ENCODE assay signal across 21 cellular contexts in genomic region chr2:8102470-8102869, GRCh38.
"Had no signal": no experiment of that assay in that cellular context is flagged by ENCODE, and none has a peak within 500 bp of the region (broad histone marks: within the 10 kb centered on the region; RNA-seq: fewer than 3 reads in every experiment).

No MANE protein-coding gene starts in this region.

- H3K27me3 ChIP-seq: dorsolateral prefrontal cortex, esophagus muscularis mucosa, foreskin keratinocyte, gastroesophageal sphincter, heart left ventricle, left lung had no signal

- H3K9me3 ChIP-seq: esophagus muscularis mucosa, gastroesophageal sphincter, heart left ventricle, left lung, lower lobe of right lung, mucosa of descending colon had no signal

- DNase-seq: dermis blood vessel endothelial cell; dorsolateral prefrontal cortex; effector CD4-positive, alpha-beta T cell; effector memory CD4-positive, alpha-beta T cell; foreskin keratinocyte; heart left ventricle; hippocampal formation; left cardiac atrium; left lung; left ventricle myocardium superior; lower lobe of right lung; mucosa of descending colon; naive B cell had no signal

- H3K36me3 ChIP-seq: esophagus muscularis mucosa, gastroesophageal sphincter, heart left ventricle, left lung, lower lobe of right lung had no signal

- H3K4me1 ChIP-seq: foreskin keratinocyte, heart left ventricle, lower lobe of right lung had no signal

- FAIRE-seq: colon, endothelial cell of umbilical vein, frontal cortex, islet of Langerhans, keratinocyte had no signal

- H3K4me3 ChIP-seq: coronary artery, dorsolateral prefrontal cortex, esophagus muscularis mucosa, gastroesophageal sphincter, heart left ventricle, left lung, lower lobe of right lung, mucosa of descending colon had no signal

- H3K27ac ChIP-seq: coronary artery, dorsolateral prefrontal cortex, esophagus muscularis mucosa, foreskin keratinocyte, gastroesophageal sphincter, heart left ventricle, left lung, lower lobe of right lung had no signal

- ATAC-seq: foreskin keratinocyte, gastroesophageal sphincter, heart left ventricle, left cardiac atrium, left lung, left ventricle myocardium superior, lower lobe of right lung, mucosa of descending colon had no signal
